In the genomic region with DNA sequence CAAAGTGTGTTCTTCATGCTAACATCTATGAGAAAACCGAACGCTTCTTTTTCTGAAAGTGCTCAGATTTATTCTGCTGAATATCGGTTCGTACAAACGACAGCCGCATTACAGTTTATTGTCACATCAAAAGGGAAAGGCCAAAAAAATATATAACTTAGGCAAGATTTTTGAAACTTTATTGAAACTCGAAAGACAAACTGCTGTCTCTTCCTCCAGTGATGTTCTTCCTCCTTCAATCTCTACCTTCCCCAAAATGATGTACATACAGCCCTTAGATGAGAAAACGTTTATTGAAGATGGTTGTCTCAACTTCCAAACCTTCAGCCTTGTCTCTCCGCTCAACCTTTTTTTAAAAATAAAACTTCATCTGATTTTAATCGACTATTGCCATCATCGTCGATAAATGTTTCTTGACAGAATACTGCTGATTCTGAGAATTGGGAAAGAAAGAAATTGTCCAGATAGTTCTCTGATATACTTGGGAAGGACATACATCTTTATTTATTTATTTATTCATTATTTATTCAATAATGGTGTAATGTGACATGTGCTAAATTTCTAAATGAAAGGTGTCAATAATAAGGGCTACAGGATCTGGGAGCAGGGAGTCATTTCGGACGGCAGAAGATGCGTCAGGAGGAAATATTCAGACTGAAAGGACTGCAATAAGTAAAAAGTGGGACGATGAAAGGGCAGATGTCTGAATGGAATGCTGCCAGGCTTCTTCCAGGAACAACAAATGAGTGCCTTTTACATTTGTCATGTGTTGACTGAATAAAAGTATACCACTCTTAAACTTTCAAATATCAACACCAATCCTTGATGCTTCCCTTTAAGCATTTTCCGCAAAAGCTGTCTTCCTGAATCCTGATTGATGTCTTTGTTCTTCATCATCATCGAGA, we compare ENCODE assay signal across 8 cellular contexts. TPM values are rescaled to one million over a fixed set of nuclear protein-coding genes. Genes with fewer than 3 reads are reported as not detected.
DNase-seq lines count a peak whose midpoint lies in the region; ATAC-seq, FAIRE-seq and TF ChIP-seq lines count a peak whose summit lies in the region.

No MANE protein-coding gene starts in this region.

- 42 to 46% methylated on average over 18 of the region's 18 CpGs for WGBS in pancreas, 2 donors

- peak overlapping the region; percentile 70 for H3K9ac ChIP-seq in DND-41 (ENCODE audit: low read depth, low read length)

- H3K9me3 ChIP-seq in DND-41 (ENCODE audit: insufficient read depth, low read length, severe bottlenecking), result no peaks in the 10 kb centered on the region
- no peaks in the 10 kb centered on the region for H3K9me3 ChIP-seq in PC-9 (ENCODE audit: insufficient read depth, low read depth)
- H3K9me3 ChIP-seq in pancreas, result no peaks in the 10 kb centered on the region

- intact Hi-C loops in PC-9 (cut with micrococcal nuclease; ENCODE audit: unreplicated experiment) (loop anchor here (10.0 kb wide), 1 partner anchor 352 kb away; the partner anchor contains the start of gene NUP107), pancreas (cut with DNase I) (no loop called here)

- H2AFZ ChIP-seq in DND-41 (ENCODE audit: low read depth, low read length), result peak overlapping the region; percentile 84
- peak overlapping the region; percentile 88 for H2AFZ ChIP-seq in PC-9

- peak overlapping the region; percentile 60 to 86; a peak in 3 of 4 replicates for H3K4me3 ChIP-seq in DND-41 (ENCODE audit: low read depth in 1 of 2, low read length in 2 of 2)
- peak overlapping the region; percentile 78; the same call in 1 of the 2 replicates for H3K4me3 ChIP-seq in PC-9
- peak overlapping the region; percentile 72 for H3K4me3 ChIP-seq in epithelial cell of esophagus (ENCODE audit: low read length)
- H3K4me3 ChIP-seq in pancreas, result peak overlapping the region; percentile 53 to 87 (median 76)

- no peaks in the 10 kb centered on the region for H3F3A ChIP-seq in PC-9 (ENCODE audit: insufficient read depth, low read depth)

- H3K79me2 ChIP-seq in DND-41 (ENCODE audit: insufficient read depth, low read length) (peaks cover 16% of the 10 kb centered on the region), PC-9 (ENCODE audit: low read depth) (no peaks in the 10 kb centered on the region)

- peaks cover 36% of the 10 kb centered on the region for H3K4me1 ChIP-seq in DND-41 (ENCODE audit: insufficient read depth, low read length)
- peaks cover 15% of the 10 kb centered on the region; the same call in 1 of the 2 replicates for H3K4me1 ChIP-seq in PC-9 (replicated peaks; ENCODE audit: insufficient read depth)
- peaks cover 0 to 8% (median 6%) of the 10 kb centered on the region in 3 donors for H3K4me1 ChIP-seq in pancreas

- H3K27ac ChIP-seq in DND-41 (ENCODE audit: low read length) (peak overlapping the region; percentile 83), PC-9 (no peak overlapping the region), pancreas (peak overlapping the region in 2 of 4 donors; percentile 47 to 54)

- POLR2A ChIA-PET in PC-9 (lab: Charles Lee; ENCODE audit: unreplicated experiment), result no interaction called here

- no peak for ATAC-seq in DND-41 (ENCODE audit: insufficient read depth, low read depth)
- no peak for ATAC-seq in pancreas
- no peak for ATAC-seq in GM19395 (IDR thresholded peaks at IDR 0.05; ENCODE audit: unreplicated experiment)

- H3K4me2 ChIP-seq in DND-41 (ENCODE audit: insufficient read depth, low read length) (peak overlapping the region; percentile 68), PC-9 (peak overlapping the region; percentile 74)

- no peak for FAIRE-seq in pancreas (lab: Jason Lieb, UNC)

- TSS peak; percentile 87 for BruUV-seq in PC-9 (replicated peaks; lab: Mats Ljungman, UMichigan)

- H3K9me2 ChIP-seq in PC-9 (ENCODE audit: insufficient read depth), result no peaks in the 10 kb centered on the region

- H3K27me3 ChIP-seq in DND-41 (ENCODE audit: insufficient read depth, low read length, poor library complexity), result no peaks in the 10 kb centered on the region
- H3K27me3 ChIP-seq in PC-9 (ENCODE audit: insufficient read depth, low read depth), result no peaks in the 10 kb centered on the region
- no peaks in the 10 kb centered on the region for H3K27me3 ChIP-seq in pancreas

- peaks cover 9% of the 10 kb centered on the region; the same call in 1 of the 2 replicates for H3K36me3 ChIP-seq in DND-41 (ENCODE audit: insufficient read depth, low read length)
- no peaks in the 10 kb centered on the region for H3K36me3 ChIP-seq in PC-9 (ENCODE audit: low read depth)
- H3K36me3 ChIP-seq in pancreas, result no peaks in the 10 kb centered on the region

- CTCF ChIA-PET in PC-9 (lab: Charles Lee), result no interaction called here

- no peaks in the 10 kb centered on the region for H4K20me1 ChIP-seq in DND-41 (ENCODE audit: insufficient read depth, low read length)
- no peaks in the 10 kb centered on the region for H4K20me1 ChIP-seq in PC-9 (ENCODE audit: insufficient read depth)

- no peak for DNase-seq in DND-41
- no peak for DNase-seq in PC-9
- DNase-seq in epithelial cell of esophagus (ENCODE audit: low read depth), result peak; percentile 50
- DNase-seq in pancreas, result no peak
- no peak for DNase-seq in DMS 273 (lab: John Stamatoyannopoulos, UW; ENCODE audit: unreplicated experiment)
- DNase-seq in HK-2 (ENCODE audit: unreplicated experiment), result no peak
- no peak for DNase-seq in cerebellum (ENCODE audit: low spot score)

- TF ChIP-seq CTCF in DND-41 (IDR thresholded peaks at IDR 0.05; ENCODE audit: borderline replicate concordance, extremely low read depth, low read length, poor library complexity, severe bottlenecking) (no peak), PC-9 (conservative IDR thresholded peaks at IDR 0.05) (no peak), epithelial cell of esophagus (IDR thresholded peaks at IDR 0.05; ENCODE audit: insufficient read depth, low read depth, low read length, missing control alignments) (no peak), pancreas (IDR thresholded peaks at IDR 0.05) (no peak)

RNA-seq across cellular contexts. Expression of gene MDM1, which starts 0.8 kb away (rescaled TPM):
- total RNA-seq in PC-9 (2021), result 9.5 and 14.0 TPM in 2 replicates
- 1 to 10 TPM; 3.4 to 9.5 (median 4.6) TPM for total RNA-seq in pancreas
- 10 to 100 TPM in 1 of 2 donors, 1 to 10 TPM in 1; 5.8 to 10.4 TPM for polyA plus RNA-seq in pancreas
- total RNA-seq in cerebellum, result 32.5 TPM
